10 cellular contexts compared by ENCODE assay signal in genomic region chr4:2924286-2924685, GRCh38. TPM values are rescaled to one million over a fixed set of nuclear protein-coding genes. Genes with fewer than 3 reads are reported as not detected.
DNase-seq lines count a peak whose midpoint lies in the region; TF ChIP-seq lines count a peak whose summit lies in the region.
"Had no signal": no experiment of that assay in that cellular context is flagged by ENCODE, and none has a peak within 500 bp of the region (broad histone marks: within the 10 kb centered on the region; RNA-seq: fewer than 3 reads in every experiment).

No MANE protein-coding gene starts in this region.

- peak overlapping the region; percentile 77 to 96 (median 94) for H3K27ac Mint-ChIP-seq in immature natural killer cell

- peak overlapping the region; percentile 69 for H3K27ac ChIP-seq in VCaP
- peak overlapping the region; percentile 67 for H3K27ac ChIP-seq in substantia nigra (ENCODE audit: low read depth, low read length, poor library complexity, severe bottlenecking)
- H3K27ac ChIP-seq: PC-9 had no signal

- H3K36me3 Mint-ChIP-seq in immature natural killer cell = peaks cover 18 to 52% (median 35%) of the 10 kb centered on the region in 3 donors

- peaks cover 3 to 15% (median 4%) of the 10 kb centered on the region in 3 donors for H3K27me3 Mint-ChIP-seq in immature natural killer cell (ENCODE audit: low read depth in 3 of 3)

- no peak for TF ChIP-seq CTCF in VCaP (conservative IDR thresholded peaks at IDR 0.05)

- peak overlapping the region in 2 of 5 donors; percentile 74 to 77 for H3K4me3 Mint-ChIP-seq in immature natural killer cell

- DNase-seq in activated effector memory CD4-positive, alpha-beta T cell treated with anti-CD3 and anti-CD28 coated beads, Interleukin-2, amount 50 U/mL, for 16 hours = peak; percentile 42
- DNase-seq in activated effector memory CD4-positive, alpha-beta T cell treated with Interleukin-2 at 50 U/mL for 16 hours = no peak
- DNase-seq in immature natural killer cell (no peak), substantia nigra (lab: John Stamatoyannopoulos, UW) (no peak), NCI-H82 treated with DMSO at 0.1 percent for 48 hours (lab: John Stamatoyannopoulos, UW; ENCODE audit: unreplicated experiment) (no peak), HCEC 1CT (no peak), NCI-H748 (lab: John Stamatoyannopoulos, UW; ENCODE audit: unreplicated experiment) (no peak)
- DNase-seq: PC-9; stimulated activated CD4-positive, alpha-beta T cell treated with anti-CD3 and anti-CD28 coated beads, Interleukin-12 subunit alpha, Interleukin-12 subunit beta, amount 100 ng/mL, for 4 hours had no signal

- peaks cover 52 to 62% of the 10 kb centered on the region in 2 donors for H3K4me1 Mint-ChIP-seq in immature natural killer cell

- H3K9me3 Mint-ChIP-seq in immature natural killer cell = no peaks in the 10 kb centered on the region

RNA-seq across cellular contexts. Expression of gene NOP14, which starts 38.9 kb away (rescaled TPM):
- polyA plus RNA-seq in immature natural killer cell = 10 to 100 TPM in 1 of 3 donors, 1 to 10 TPM in 2; 1.3 to 19.2 (median 5.0) TPM

RNA-seq across cellular contexts. Expression of gene GRK4, which starts 39.1 kb away (rescaled TPM):
- polyA plus RNA-seq in immature natural killer cell = 1 to 10 TPM; 2.7 to 4.4 (median 4.0) TPM
